1 cellular context compared by ENCODE assay signal in the genomic region with DNA sequence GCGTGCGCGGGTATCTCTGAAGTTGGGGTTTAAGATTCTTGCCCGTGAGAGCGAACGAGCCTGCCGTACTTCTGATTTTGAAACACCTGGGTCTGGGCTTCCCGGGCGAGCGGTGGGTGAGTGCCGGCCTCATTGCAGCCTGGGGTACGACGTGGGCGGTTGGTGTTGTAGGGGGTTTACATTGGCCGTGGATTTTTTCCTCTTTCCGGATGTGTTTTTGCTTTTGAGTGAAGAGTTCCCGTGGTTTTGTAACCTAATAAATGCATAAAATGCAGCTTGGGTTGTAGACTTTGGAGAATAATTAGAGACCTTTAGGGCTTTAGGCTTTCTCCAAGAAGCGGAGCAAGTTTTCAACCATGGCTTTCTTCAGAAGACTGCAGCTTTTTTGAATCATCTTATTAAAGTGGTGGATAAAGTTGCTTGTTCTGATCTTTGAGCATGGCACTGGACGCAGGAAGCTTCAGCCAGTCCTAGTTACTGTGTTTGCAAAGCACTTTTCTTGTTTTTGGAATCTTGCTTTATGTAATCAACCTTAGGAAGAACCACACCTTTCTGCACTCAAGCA.
A peak's percentile ranks its signal among the peaks of the same experiment; 100 is the strongest.
TF ChIP-seq lines count a peak whose summit lies in the region.

No MANE protein-coding gene starts in this region.

TF ChIP-seq in HepG2, 621 proteins besides CTCF, POLR2A, EP300 and RAD21 (continued from another document and continues in another):
- TF ChIP-seq, protein P1, sequence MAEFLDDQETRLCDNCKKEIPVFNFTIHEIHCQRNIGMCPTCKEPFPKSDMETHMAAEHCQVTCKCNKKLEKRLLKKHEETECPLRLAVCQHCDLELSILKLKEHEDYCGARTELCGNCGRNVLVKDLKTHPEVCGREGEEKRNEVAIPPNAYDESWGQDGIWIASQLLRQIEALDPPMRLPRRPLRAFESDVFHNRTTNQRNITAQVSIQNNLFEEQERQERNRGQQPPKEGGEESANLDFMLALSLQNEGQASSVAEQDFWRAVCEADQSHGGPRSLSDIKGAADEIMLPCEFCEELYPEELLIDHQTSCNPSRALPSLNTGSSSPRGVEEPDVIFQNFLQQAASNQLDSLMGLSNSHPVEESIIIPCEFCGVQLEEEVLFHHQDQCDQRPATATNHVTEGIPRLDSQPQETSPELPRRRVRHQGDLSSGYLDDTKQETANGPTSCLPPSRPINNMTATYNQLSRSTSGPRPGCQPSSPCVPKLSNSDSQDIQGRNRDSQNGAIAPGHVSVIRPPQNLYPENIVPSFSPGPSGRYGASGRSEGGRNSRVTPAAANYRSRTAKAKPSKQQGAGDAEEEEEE (CRISPR knock-in tag; IDR thresholded peaks at IDR 0.05; ENCODE audit: borderline replicate concordance) = no peak
- TF ChIP-seq ZNF780A (CRISPR knock-in tag; IDR thresholded peaks at IDR 0.05) = no peak
- TF ChIP-seq ZNF563 (CRISPR knock-in tag; IDR thresholded peaks at IDR 0.05) = no peak
- no peak for TF ChIP-seq HNRNPK (IDR thresholded peaks at IDR 0.05; ENCODE audit: low read depth, low read length, poor library complexity, severe bottlenecking)
- no peak for TF ChIP-seq ZNF784 (CRISPR knock-in tag; IDR thresholded peaks at IDR 0.05; ENCODE audit: borderline replicate concordance)
- TF ChIP-seq, protein P2, sequence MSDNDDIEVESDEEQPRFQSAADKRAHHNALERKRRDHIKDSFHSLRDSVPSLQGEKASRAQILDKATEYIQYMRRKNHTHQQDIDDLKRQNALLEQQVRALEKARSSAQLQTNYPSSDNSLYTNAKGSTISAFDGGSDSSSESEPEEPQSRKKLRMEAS (IDR thresholded peaks at IDR 0.05) = no peak
- no peak for TF ChIP-seq ZNF230 (CRISPR knock-in tag; IDR thresholded peaks at IDR 0.05)
- TF ChIP-seq, protein P3, sequence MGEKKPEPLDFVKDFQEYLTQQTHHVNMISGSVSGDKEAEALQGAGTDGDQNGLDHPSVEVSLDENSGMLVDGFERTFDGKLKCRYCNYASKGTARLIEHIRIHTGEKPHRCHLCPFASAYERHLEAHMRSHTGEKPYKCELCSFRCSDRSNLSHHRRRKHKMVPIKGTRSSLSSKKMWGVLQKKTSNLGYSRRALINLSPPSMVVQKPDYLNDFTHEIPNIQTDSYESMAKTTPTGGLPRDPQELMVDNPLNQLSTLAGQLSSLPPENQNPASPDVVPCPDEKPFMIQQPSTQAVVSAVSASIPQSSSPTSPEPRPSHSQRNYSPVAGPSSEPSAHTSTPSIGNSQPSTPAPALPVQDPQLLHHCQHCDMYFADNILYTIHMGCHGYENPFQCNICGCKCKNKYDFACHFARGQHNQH (CRISPR knock-in tag; IDR thresholded peaks at IDR 0.05) = no peak
- no peak for TF ChIP-seq RBFOX2 (IDR thresholded peaks at IDR 0.05; ENCODE audit: low read depth, low read length)
- TF ChIP-seq ZNF709 (CRISPR knock-in tag; IDR thresholded peaks at IDR 0.05) = no peak
- TF ChIP-seq MEIS2 (CRISPR knock-in tag; IDR thresholded peaks at IDR 0.05) = no peak
- no peak for TF ChIP-seq ATF6 (CRISPR knock-in tag; conservative IDR thresholded peaks at IDR 0.05)
- no peak for TF ChIP-seq E2F2 (CRISPR knock-in tag; IDR thresholded peaks at IDR 0.05; ENCODE audit: borderline replicate concordance)
- TF ChIP-seq KDM5B (CRISPR knock-in tag; IDR thresholded peaks at IDR 0.05; ENCODE audit: borderline replicate concordance) = no peak
- no peak for TF ChIP-seq MIER3 (CRISPR knock-in tag; IDR thresholded peaks at IDR 0.05; ENCODE audit: borderline replicate concordance)
- no peak for TF ChIP-seq ARID5B (CRISPR knock-in tag; IDR thresholded peaks at IDR 0.05)
- TF ChIP-seq TFAP4 (IDR thresholded peaks at IDR 0.05; ENCODE audit: borderline replicate concordance, low read depth) = no peak
- TF ChIP-seq NFKBIZ (CRISPR knock-in tag; IDR thresholded peaks at IDR 0.05) = no peak
- 0 out of 2 replicates have a peak, but pooled peaks have one; percentile 34 for TF ChIP-seq ZNF776 (CRISPR knock-in tag; IDR thresholded peaks at IDR 0.05)
- TF ChIP-seq SMAD1 (CRISPR knock-in tag; IDR thresholded peaks at IDR 0.05; ENCODE audit: borderline replicate concordance, low read depth) = 0 out of 2 replicates have a peak, but pooled peaks have one; percentile 7
- TF ChIP-seq TIGD3 (CRISPR knock-in tag; IDR thresholded peaks at IDR 0.05; ENCODE audit: borderline replicate concordance) = no peak
- TF ChIP-seq, protein P4, sequence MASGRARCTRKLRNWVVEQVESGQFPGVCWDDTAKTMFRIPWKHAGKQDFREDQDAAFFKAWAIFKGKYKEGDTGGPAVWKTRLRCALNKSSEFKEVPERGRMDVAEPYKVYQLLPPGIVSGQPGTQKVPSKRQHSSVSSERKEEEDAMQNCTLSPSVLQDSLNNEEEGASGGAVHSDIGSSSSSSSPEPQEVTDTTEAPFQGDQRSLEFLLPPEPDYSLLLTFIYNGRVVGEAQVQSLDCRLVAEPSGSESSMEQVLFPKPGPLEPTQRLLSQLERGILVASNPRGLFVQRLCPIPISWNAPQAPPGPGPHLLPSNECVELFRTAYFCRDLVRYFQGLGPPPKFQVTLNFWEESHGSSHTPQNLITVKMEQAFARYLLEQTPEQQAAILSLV (CRISPR knock-in tag; IDR thresholded peaks at IDR 0.05; ENCODE audit: borderline replicate concordance) = no peak
- no peak; the same call in 1 of the 2 replicates for TF ChIP-seq PHF8 (CRISPR knock-in tag; IDR thresholded peaks at IDR 0.05)
- no peak for TF ChIP-seq MBD4 (IDR thresholded peaks at IDR 0.05; ENCODE audit: borderline replicate concordance, low read length)
- TF ChIP-seq ELK4 (CRISPR knock-in tag; IDR thresholded peaks at IDR 0.05; ENCODE audit: borderline replicate concordance) = no peak
- TF ChIP-seq, protein P5, sequence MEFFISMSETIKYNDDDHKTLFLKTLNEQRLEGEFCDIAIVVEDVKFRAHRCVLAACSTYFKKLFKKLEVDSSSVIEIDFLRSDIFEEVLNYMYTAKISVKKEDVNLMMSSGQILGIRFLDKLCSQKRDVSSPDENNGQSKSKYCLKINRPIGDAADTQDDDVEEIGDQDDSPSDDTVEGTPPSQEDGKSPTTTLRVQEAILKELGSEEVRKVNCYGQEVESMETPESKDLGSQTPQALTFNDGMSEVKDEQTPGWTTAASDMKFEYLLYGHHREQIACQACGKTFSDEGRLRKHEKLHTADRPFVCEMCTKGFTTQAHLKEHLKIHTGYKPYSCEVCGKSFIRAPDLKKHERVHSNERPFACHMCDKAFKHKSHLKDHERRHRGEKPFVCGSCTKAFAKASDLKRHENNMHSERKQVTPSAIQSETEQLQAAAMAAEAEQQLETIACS (CRISPR knock-in tag; IDR thresholded peaks at IDR 0.05) = no peak
- no peak for TF ChIP-seq ZSCAN12 (CRISPR knock-in tag; IDR thresholded peaks at IDR 0.05)
- TF ChIP-seq DDIT3 (CRISPR knock-in tag; IDR thresholded peaks at IDR 0.05) = no peak
- no peak for TF ChIP-seq ZNF331 (CRISPR knock-in tag; IDR thresholded peaks at IDR 0.05)
- TF ChIP-seq IRF2 (CRISPR knock-in tag; IDR thresholded peaks at IDR 0.05) = no peak
- TF ChIP-seq, protein P6, sequence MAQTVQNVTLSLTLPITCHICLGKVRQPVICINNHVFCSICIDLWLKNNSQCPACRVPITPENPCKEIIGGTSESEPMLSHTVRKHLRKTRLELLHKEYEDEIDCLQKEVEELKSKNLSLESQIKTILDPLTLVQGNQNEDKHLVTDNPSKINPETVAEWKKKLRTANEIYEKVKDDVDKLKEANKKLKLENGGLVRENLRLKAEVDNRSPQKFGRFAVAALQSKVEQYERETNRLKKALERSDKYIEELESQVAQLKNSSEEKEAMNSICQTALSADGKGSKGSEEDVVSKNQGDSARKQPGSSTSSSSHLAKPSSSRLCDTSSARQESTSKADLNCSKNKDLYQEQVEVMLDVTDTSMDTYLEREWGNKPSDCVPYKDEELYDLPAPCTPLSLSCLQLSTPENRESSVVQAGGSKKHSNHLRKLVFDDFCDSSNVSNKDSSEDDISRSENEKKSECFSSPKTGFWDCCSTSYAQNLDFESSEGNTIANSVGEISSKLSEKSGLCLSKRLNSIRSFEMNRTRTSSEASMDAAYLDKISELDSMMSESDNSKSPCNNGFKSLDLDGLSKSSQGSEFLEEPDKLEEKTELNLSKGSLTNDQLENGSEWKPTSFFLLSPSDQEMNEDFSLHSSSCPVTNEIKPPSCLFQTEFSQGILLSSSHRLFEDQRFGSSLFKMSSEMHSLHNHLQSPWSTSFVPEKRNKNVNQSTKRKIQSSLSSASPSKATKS (CRISPR knock-in tag; IDR thresholded peaks at IDR 0.05) = no peak
- peak; percentile 65; the same call in 1 of the 2 replicates for TF ChIP-seq ZNF615 (CRISPR knock-in tag; IDR thresholded peaks at IDR 0.05; ENCODE audit: borderline replicate concordance)
- TF ChIP-seq BHLHE40 (IDR thresholded peaks at IDR 0.05; ENCODE audit: low read length) = no peak
